ENCODE assay signal across 8 cellular contexts in the genomic region with DNA sequence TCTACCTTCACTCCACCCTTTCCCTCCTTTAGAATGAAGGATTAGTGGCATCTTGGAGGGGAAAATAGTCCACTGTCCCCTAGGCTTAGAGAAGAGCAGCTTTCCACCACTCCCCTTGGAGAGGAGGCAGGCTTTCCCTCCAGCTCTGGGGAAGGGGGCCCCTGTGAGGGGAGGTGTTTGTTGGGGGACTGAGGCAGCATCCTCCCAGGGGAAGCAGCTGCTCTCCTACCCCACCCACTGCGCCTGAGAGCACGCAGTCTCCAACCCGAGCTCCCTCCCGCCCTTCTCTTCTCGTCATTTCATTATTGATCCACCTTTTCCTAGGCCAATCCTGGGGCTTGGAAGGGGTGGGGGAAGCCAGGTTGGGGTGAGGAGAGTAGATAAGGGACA. TPM values are rescaled to one million over a fixed set of nuclear protein-coding genes. Genes with fewer than 3 reads are reported as not detected.
DNase-seq lines count a peak whose midpoint lies in the region; ATAC-seq, FAIRE-seq and TF ChIP-seq lines count a peak whose summit lies in the region.

No MANE protein-coding gene starts in this region.

- TF ChIP-seq CTCF in left ventricle myocardium inferior (IDR thresholded peaks at IDR 0.05; ENCODE audit: borderline replicate concordance) (no peak), bronchial epithelial cell (IDR thresholded peaks at IDR 0.05; ENCODE audit: insufficient read depth, low read length, severe bottlenecking) (no peak), lower leg skin (IDR thresholded peaks at IDR 0.05) (no peak)

- no peak for TF ChIP-seq POLR2A in lower leg skin (IDR thresholded peaks at IDR 0.05)

- no peak for ATAC-seq in left ventricle myocardium superior

- intact Hi-C loops in left ventricle myocardium inferior (cut with micrococcal nuclease) (no loop called here), left ventricle myocardium superior (cut with micrococcal nuclease) (no loop called here), lower leg skin (cut with DNase I; ENCODE audit: low total_unique reads) (no loop called here)

- 0% methylated on average over 5 of the region's 5 CpGs for WGBS in lower leg skin, 2 donors

- H3K4me1 ChIP-seq in left ventricle myocardium inferior = peaks cover 84% of the 10 kb centered on the region

- H3K9me3 ChIP-seq in left ventricle myocardium inferior (replicated peaks) = no peaks in the 10 kb centered on the region
- H3K9me3 ChIP-seq in SK-N-MC (ENCODE audit: low read depth, low read length) = no peaks in the 10 kb centered on the region

- no peak for FAIRE-seq in bronchial epithelial cell (lab: Jason Lieb, UNC)

- DNase-seq in left ventricle myocardium inferior = peak; percentile 19
- no peak for DNase-seq in left ventricle myocardium superior
- no peak for DNase-seq in SK-N-MC (ENCODE audit: low read depth, low spot score)
- DNase-seq in bronchial epithelial cell (ENCODE audit: low read depth) = no peak
- peak; percentile 22 to 85 for DNase-seq in lower leg skin (ENCODE audit: low spot score in 2 of 2)
- DNase-seq in stimulated activated CD8-positive, alpha-beta memory T cell treated with anti-CD3 and anti-CD28 coated beads, Interleukin-4, amount 100 ng/mL, for 24 hours (ENCODE audit: low read depth) = peak; percentile 19
- no peak for DNase-seq in AML-193 (lab: John Stamatoyannopoulos, UW)
- DNase-seq in COLO829 (ENCODE audit: low spot score) = no peak

- H3K27me3 ChIP-seq in left ventricle myocardium inferior (ENCODE audit: low read depth) (no peaks in the 10 kb centered on the region), bronchial epithelial cell (ENCODE audit: control insufficient read depth, insufficient read depth, low read length) (no peaks in the 10 kb centered on the region)

- H3K4me3 ChIP-seq in left ventricle myocardium inferior = peak overlapping the region; percentile 99
- H3K4me3 ChIP-seq in SK-N-MC = peak overlapping the region; percentile 91
- H3K4me3 ChIP-seq in bronchial epithelial cell (ENCODE audit: low read depth, low read length) = peak overlapping the region; percentile 86
- H3K4me3 ChIP-seq in lower leg skin (ENCODE audit: low read depth, poor library complexity, severe bottlenecking) = peak overlapping the region; percentile 93

- peak overlapping the region; percentile 89 for H3K9ac ChIP-seq in SK-N-MC (ENCODE audit: insufficient read length)

- H3K27ac ChIP-seq in left ventricle myocardium inferior (replicated peaks) (peak overlapping the region; percentile 91), SK-N-MC (peak overlapping the region; percentile 59)

- H3K36me3 ChIP-seq in left ventricle myocardium inferior = no peaks in the 10 kb centered on the region
- peaks cover 33% of the 10 kb centered on the region for H3K36me3 ChIP-seq in SK-N-MC (ENCODE audit: insufficient read depth, low read length)
- no peaks in the 10 kb centered on the region for H3K36me3 ChIP-seq in bronchial epithelial cell (ENCODE audit: control insufficient read depth, insufficient read depth, low read length)

RNA-seq across cellular contexts. Expression of gene KMT2A, which starts 1.4 kb away (rescaled TPM):
- 21.0 TPM for total RNA-seq in left ventricle myocardium inferior
- 21.1 TPM for total RNA-seq in left ventricle myocardium superior
- total RNA-seq in bronchial epithelial cell = 14.0 and 20.6 TPM in 2 replicates
- 10 to 100 TPM; 57.8 to 94.6 (median 63.6) TPM for total RNA-seq in lower leg skin

RNA-seq across cellular contexts. Expression of gene ATP5MG, which starts 36.3 kb away (rescaled TPM):
- total RNA-seq in left ventricle myocardium inferior (854 TPM), left ventricle myocardium superior (756 TPM), bronchial epithelial cell (61.1 and 113 TPM in 2 replicates), lower leg skin (10 to 100 TPM; 26.7 to 83.6 (median 44.8) TPM)

Comparison
In these comparisons a context has a peak if more than half of its experiments do, and no peak if none do; other contexts are left out.
1. DNase-seq: peak in left ventricle myocardium inferior (single experiment), lower leg skin (2 of 2) and stimulated activated CD8-positive, alpha-beta memory T cell treated with anti-CD3 and anti-CD28 coated beads, Interleukin-4, amount 100 ng/mL, for 24 hours (single experiment); none in left ventricle myocardium superior (single experiment), SK-N-MC (single experiment), bronchial epithelial cell (single experiment), AML-193 (0 of 2) and COLO829 (single experiment).
2. Peak in every context shown above with its lines, with median percentiles within 50 percentile points of each other: H3K4me3 ChIP-seq.